ENCODE assay signal across 8 cellular contexts in genomic region chr2:69177063-69177771, GRCh38.
DNase-seq lines count a peak whose midpoint lies in the region; ATAC-seq and TF ChIP-seq lines count a peak whose summit lies in the region.

No MANE protein-coding gene starts in this region.

- H3K36me3 ChIP-seq in gastroesophageal sphincter (peaks cover 0 to 9% of the 10 kb centered on the region in 2 donors), parathyroid adenoma (ENCODE audit: control insufficient read depth, insufficient read depth, low read length) (no peaks in the 10 kb centered on the region)

- DNase-seq in CMK (ENCODE audit: low read depth) (peak; percentile 30), SKM-1 (lab: John Stamatoyannopoulos, UW; ENCODE audit: unreplicated experiment) (peak; percentile 88), NCI-H2081 treated with DMSO at 0.1 percent for 48 hours (lab: John Stamatoyannopoulos, UW) (no peak), SHP77 treated with DMSO at 0.1 percent for 48 hours (lab: John Stamatoyannopoulos, UW) (no peak), NCI-H748 (lab: John Stamatoyannopoulos, UW; ENCODE audit: unreplicated experiment) (no peak)

- 33 to 38% methylated on average over 11 to 15 of the region's 16 CpGs for WGBS in gastroesophageal sphincter (ENCODE audit: low coverage in 1 of 2), 2 donors

- H3K27ac ChIP-seq in gastroesophageal sphincter (peak overlapping the region; percentile 57 to 91 (median 86)), parathyroid adenoma (peak overlapping the region; percentile 90)

- no peak overlapping the region for H3K4me2 ChIP-seq in parathyroid adenoma (ENCODE audit: low read length)

- H3K4me3 ChIP-seq in gastroesophageal sphincter, result no peak overlapping the region
- no peak overlapping the region for H3K4me3 ChIP-seq in parathyroid adenoma (ENCODE audit: low read depth, low read length)

- no peak for TF ChIP-seq EP300 in gastroesophageal sphincter (IDR thresholded peaks at IDR 0.05)

- no peak for TF ChIP-seq POLR2A in gastroesophageal sphincter (IDR thresholded peaks at IDR 0.05)

- H2AFZ ChIP-seq in parathyroid adenoma, result peak overlapping the region; percentile 69

- H3K4me1 ChIP-seq in gastroesophageal sphincter, result peaks cover 0 to 61% (median 17%) of the 10 kb centered on the region in 3 donors
- peaks cover 18% of the 10 kb centered on the region for H3K4me1 ChIP-seq in parathyroid adenoma

- H3K27me3 ChIP-seq in gastroesophageal sphincter, result no peaks in the 10 kb centered on the region
- no peaks in the 10 kb centered on the region for H3K27me3 ChIP-seq in parathyroid adenoma (ENCODE audit: control insufficient read depth, insufficient read depth, low read length)

- no peaks in the 10 kb centered on the region for H3K79me2 ChIP-seq in parathyroid adenoma

- no peak for TF ChIP-seq CTCF in gastroesophageal sphincter (IDR thresholded peaks at IDR 0.05)
- no peak for TF ChIP-seq CTCF in parathyroid adenoma (IDR thresholded peaks at IDR 0.05)

- H3K9ac ChIP-seq in parathyroid adenoma, result no peak overlapping the region

- no peaks in the 10 kb centered on the region for H3K9me3 ChIP-seq in gastroesophageal sphincter
- H3K9me3 ChIP-seq in parathyroid adenoma (ENCODE audit: control insufficient read depth, low read length), result no peaks in the 10 kb centered on the region

- ATAC-seq in gastroesophageal sphincter (peak; percentile 43), HG03439 (IDR thresholded peaks at IDR 0.05; ENCODE audit: unreplicated experiment) (no peak)

Comparison
In these comparisons a context has a peak if more than half of its experiments do, and no peak if none do; other contexts are left out.
1. DNase-seq: peak in CMK (single experiment) and SKM-1 (single experiment); none in NCI-H2081 treated with DMSO at 0.1 percent for 48 hours (single experiment), SHP77 treated with DMSO at 0.1 percent for 48 hours (single experiment) and NCI-H748 (single experiment).